In genomic region chrX:48956728-48957414, GRCh38 we compare ENCODE assay signal across 6 cellular contexts. TPM values are rescaled to one million over a fixed set of nuclear protein-coding genes. Genes with fewer than 3 reads are reported as not detected.
DNase-seq lines count a peak whose midpoint lies in the region; ATAC-seq and TF ChIP-seq lines count a peak whose summit lies in the region.

No MANE protein-coding gene starts in this region.

- H4K5ac ChIP-seq in H9 (ENCODE audit: insufficient read length, low read depth, low read length), result no peak overlapping the region

- no peak for TF ChIP-seq CTCF in H9 (conservative IDR thresholded peaks at IDR 0.05)
- TF ChIP-seq CTCF in right atrium auricular region (IDR thresholded peaks at IDR 0.05), result no peak

- H3K4me3 Mint-ChIP-seq in H9, result peak overlapping the region; percentile 78 to 85
- H3K4me3 Mint-ChIP-seq in activated CD4-positive, alpha-beta memory T cell treated with anti-CD3 and anti-CD28 coated beads for 36 hours, result peak overlapping the region; percentile 85
- peak overlapping the region; percentile 75 to 85 for H3K4me3 Mint-ChIP-seq in stimulated activated naive CD8-positive, alpha-beta T cell treated with anti-CD3 and anti-CD28 coated beads, Interleukin-15, amount 100 ng/mL, for 72 hours

- peaks cover 1% of the 10 kb centered on the region for H3K27me3 Mint-ChIP-seq in H9 (ENCODE audit: low read depth)
- H3K27me3 Mint-ChIP-seq in activated CD4-positive, alpha-beta memory T cell treated with anti-CD3 and anti-CD28 coated beads for 36 hours, result no peaks in the 10 kb centered on the region
- H3K27me3 Mint-ChIP-seq in stimulated activated naive CD8-positive, alpha-beta T cell treated with anti-CD3 and anti-CD28 coated beads, Interleukin-15, amount 100 ng/mL, for 72 hours, result no peaks in the 10 kb centered on the region

- H3K4me1 Mint-ChIP-seq in H9, result peaks cover 0 to 15% of the 10 kb centered on the region in 2 experiments; a peak in 2 of 4 replicates
- peaks cover 43% of the 10 kb centered on the region for H3K4me1 Mint-ChIP-seq in activated CD4-positive, alpha-beta memory T cell treated with anti-CD3 and anti-CD28 coated beads for 36 hours (ENCODE audit: low read depth)
- peaks cover 44% of the 10 kb centered on the region for H3K4me1 Mint-ChIP-seq in stimulated activated naive CD8-positive, alpha-beta T cell treated with anti-CD3 and anti-CD28 coated beads, Interleukin-15, amount 100 ng/mL, for 72 hours

- H3K27ac Mint-ChIP-seq in H9, result peak overlapping the region; percentile 40 to 90 (median 89); a peak in 3 of 7 replicates
- H3K27ac Mint-ChIP-seq in activated CD4-positive, alpha-beta memory T cell treated with anti-CD3 and anti-CD28 coated beads for 36 hours, result peak overlapping the region; percentile 88
- H3K27ac Mint-ChIP-seq in stimulated activated naive CD8-positive, alpha-beta T cell treated with anti-CD3 and anti-CD28 coated beads, Interleukin-15, amount 100 ng/mL, for 72 hours, result peak overlapping the region; percentile 78 to 90

- no peak overlapping the region for H3K4ac ChIP-seq in H9 (ENCODE audit: low read depth, low read length)

- peak overlapping the region; percentile 91 for H3K9ac ChIP-seq in H9 (ENCODE audit: extremely low read depth, insufficient read length, low read length)

- H3K4me1 ChIP-seq in H9 (ENCODE audit: insufficient read depth, low read length) (peaks cover 2% of the 10 kb centered on the region; the same call in 1 of the 2 replicates), right atrium auricular region (peaks cover 0 to 31% of the 10 kb centered on the region in 2 donors)

- H2BK20ac ChIP-seq in H9 (ENCODE audit: low read depth, low read length, poor library complexity, severe bottlenecking), result no peak overlapping the region

- H3K4me3 ChIP-seq in right atrium auricular region, result peak overlapping the region; percentile 62 to 65

- WGBS in H9 (ENCODE audit: extremely low coverage, insufficient read length, low lambda C conversion rate), result no CpG with 5 or more reads among the region's 61 CpGs

- H4K8ac ChIP-seq in H9 (replicated peaks; ENCODE audit: insufficient read length, low read depth, low read length), result no peak overlapping the region

- H3K9me3 ChIP-seq in H9 (ENCODE audit: control insufficient read depth, low read depth, low read length), result no peaks in the 10 kb centered on the region
- no peaks in the 10 kb centered on the region for H3K9me3 ChIP-seq in right atrium auricular region

- no peak overlapping the region for H2BK15ac ChIP-seq in H9 (ENCODE audit: low read depth, low read length)

- H2BK12ac ChIP-seq in H9 (ENCODE audit: insufficient read length, low read depth, low read length), result no peak overlapping the region

- peaks cover 26% of the 10 kb centered on the region; the same call in 1 of the 2 replicates for H3K79me2 ChIP-seq in H9 (ENCODE audit: insufficient read depth, low read length)

- H3K9me3 Mint-ChIP-seq in H9, result peaks cover 79 to 80% of the 10 kb centered on the region in 2 experiments
- H3K9me3 Mint-ChIP-seq in activated CD4-positive, alpha-beta memory T cell treated with anti-CD3 and anti-CD28 coated beads for 36 hours, result no peaks in the 10 kb centered on the region
- no peaks in the 10 kb centered on the region for H3K9me3 Mint-ChIP-seq in stimulated activated naive CD8-positive, alpha-beta T cell treated with anti-CD3 and anti-CD28 coated beads, Interleukin-15, amount 100 ng/mL, for 72 hours

- no peak overlapping the region for H3K27ac ChIP-seq in H9 (ENCODE audit: insufficient read length, low read depth, low read length)
- peak overlapping the region; percentile 90 to 98 for H3K27ac ChIP-seq in right atrium auricular region

- no peak overlapping the region for H3K23ac ChIP-seq in H9 (ENCODE audit: insufficient read length, low read depth, low read length)

- H2BK5ac ChIP-seq in H9 (ENCODE audit: insufficient read length, low read length), result no peak overlapping the region

- no peak overlapping the region for H3K18ac ChIP-seq in H9 (ENCODE audit: insufficient read length, low read depth, low read length)

- H4K20me1 ChIP-seq in H9 (ENCODE audit: control insufficient read depth, insufficient read depth, insufficient read length), result peaks cover 3% of the 10 kb centered on the region

- no peak overlapping the region for H2AFZ ChIP-seq in H9 (ENCODE audit: low read length)

- no peak overlapping the region for H4K91ac ChIP-seq in H9 (ENCODE audit: insufficient read length, low read depth, low read length)

- peaks cover 6% of the 10 kb centered on the region for H3K23me2 ChIP-seq in H9 (ENCODE audit: insufficient read length, low read depth, low read length, poor library complexity, severe bottlenecking)

- DNase-seq in H9, result no peak
- DNase-seq in activated CD4-positive, alpha-beta memory T cell treated with anti-CD3 and anti-CD28 coated beads for 36 hours, result peak; percentile 72
- DNase-seq in right atrium auricular region (ENCODE audit: low spot score), result no peak
- peak; percentile 50 to 68 for DNase-seq in stimulated activated naive CD8-positive, alpha-beta T cell treated with anti-CD3 and anti-CD28 coated beads, Interleukin-15, amount 100 ng/mL, for 72 hours
- DNase-seq in SHP77 (lab: John Stamatoyannopoulos, UW), result no peak
- no peak for DNase-seq in SW 1271 (lab: John Stamatoyannopoulos, UW)

- peak overlapping the region; percentile 85 for H3K14ac ChIP-seq in H9 (ENCODE audit: insufficient read depth, low read length)

- no peak overlapping the region for H2BK120ac ChIP-seq in H9 (ENCODE audit: low read depth, low read length, poor library complexity, severe bottlenecking)

- H3K4me2 ChIP-seq in H9 (ENCODE audit: insufficient read depth, insufficient read length, low read length), result peak overlapping the region; percentile 86

- no peak overlapping the region for H2AK5ac ChIP-seq in H9 (ENCODE audit: insufficient read length, low read length)

- POLR2A ChIA-PET in activated CD4-positive, alpha-beta memory T cell treated with anti-CD3 and anti-CD28 coated beads for 36 hours (lab: Charles Lee), result interaction anchor here (0.6 to 2.0 kb wide), 5 partner anchors 17 to 172 kb away, joined by 3 to 11 read pairs (median 4); partner anchors contain the start of gene SLC35A2

- ATAC-seq in stimulated activated naive CD8-positive, alpha-beta T cell treated with anti-CD3 and anti-CD28 coated beads, Interleukin-15, amount 100 ng/mL, for 72 hours, result peak; percentile 42

- no peak overlapping the region for H3T11ph ChIP-seq in H9 (ENCODE audit: low read length)

- CTCF ChIA-PET in activated CD4-positive, alpha-beta memory T cell treated with anti-CD3 and anti-CD28 coated beads for 36 hours (lab: Charles Lee), result interaction anchor here (1.3 kb wide), 1 partner anchor 11 kb away, joined by 5 read pairs; no protein-coding TSS in a partner anchor

- no peaks in the 10 kb centered on the region for H3K27me3 ChIP-seq in H9 (ENCODE audit: insufficient read depth, low read length)
- H3K27me3 ChIP-seq in right atrium auricular region, result no peaks in the 10 kb centered on the region

- intact Hi-C loops in activated CD4-positive, alpha-beta memory T cell treated with anti-CD3 and anti-CD28 coated beads for 36 hours (cut with micrococcal nuclease), result loop anchor here (2.0 to 10.0 kb wide), 4 partner anchors 20 to 310 kb away; partner anchors contain the start of genes HDAC6 and PPP1R3F

- peaks cover 14% of the 10 kb centered on the region for H3K36me3 ChIP-seq in right atrium auricular region

- H3K79me1 ChIP-seq in H9 (ENCODE audit: insufficient read depth, low read depth, low read length, poor library complexity, severe bottlenecking), result peaks cover 18% of the 10 kb centered on the region

- no peak overlapping the region for H3K56ac ChIP-seq in H9 (ENCODE audit: insufficient read length, low read depth, low read length)

- peaks cover 10 to 59% (median 26%) of the 10 kb centered on the region in 3 experiments for H3K36me3 Mint-ChIP-seq in H9 (ENCODE audit: insufficient read depth in 1 of 3, low read depth in 3 of 3)
- H3K36me3 Mint-ChIP-seq in activated CD4-positive, alpha-beta memory T cell treated with anti-CD3 and anti-CD28 coated beads for 36 hours, result peaks cover 19% of the 10 kb centered on the region

RNA-seq across cellular contexts. Expression of gene OTUD5, which starts 0.5 kb away (rescaled TPM):
- total RNA-seq in H9 (2021) (62.5 and 62.6 TPM in 2 replicates), right atrium auricular region (10 to 100 TPM; 15.4 to 23.9 TPM)
- 10 to 100 TPM; 83.4 to 85.4 TPM for total RNA-seq in activated CD4-positive, alpha-beta memory T cell treated with anti-CD3 and anti-CD28 coated beads for 36 hours

RNA-seq across cellular contexts. Expression of gene KCND1, which starts 14.8 kb away (rescaled TPM):
- total RNA-seq in H9 (2021) (5.7 and 7.0 TPM in 2 replicates), right atrium auricular region (1 to 10 TPM; 1.3 to 1.5 TPM)
- 1 to 10 TPM; 2.4 to 2.5 TPM for total RNA-seq in activated CD4-positive, alpha-beta memory T cell treated with anti-CD3 and anti-CD28 coated beads for 36 hours

RNA-seq across cellular contexts. Expression of gene PIM2, which starts 38.0 kb away (rescaled TPM):
- total RNA-seq in H9 (2021) (154 and 163 TPM in 2 replicates), right atrium auricular region (1 to 10 TPM; 5.4 to 9.1 TPM)
- 100 to 1,000 TPM; 386 to 401 TPM for total RNA-seq in activated CD4-positive, alpha-beta memory T cell treated with anti-CD3 and anti-CD28 coated beads for 36 hours

RNA-seq across cellular contexts. Expression of gene GRIPAP1, which starts 45.2 kb away (rescaled TPM):
- 70.1 and 71.8 TPM in 2 replicates for total RNA-seq in H9 (2021)
- 10 to 100 TPM; 76.1 to 78.4 TPM for total RNA-seq in activated CD4-positive, alpha-beta memory T cell treated with anti-CD3 and anti-CD28 coated beads for 36 hours
- total RNA-seq in right atrium auricular region, result 10 to 100 TPM in 1 of 2 donors, 1 to 10 TPM in 1; 9.6 to 16.0 TPM

RNA-seq across cellular contexts. Expression of gene SLC35A2, which starts 45.4 kb away (rescaled TPM):
- total RNA-seq in H9 (2021) (29.1 and 32.9 TPM in 2 replicates), right atrium auricular region (10 to 100 TPM; 16.8 to 18.8 TPM)
- 10 to 100 TPM; 16.9 to 19.2 TPM for total RNA-seq in activated CD4-positive, alpha-beta memory T cell treated with anti-CD3 and anti-CD28 coated beads for 36 hours

Comparison
In these comparisons a context has a peak if more than half of its experiments do, and no peak if none do; other contexts are left out.
1. DNase-seq: peak in activated CD4-positive, alpha-beta memory T cell treated with anti-CD3 and anti-CD28 coated beads for 36 hours (single experiment) and stimulated activated naive CD8-positive, alpha-beta T cell treated with anti-CD3 and anti-CD28 coated beads, Interleukin-15, amount 100 ng/mL, for 72 hours (2 of 2); none in H9 (single experiment), right atrium auricular region (single experiment), SHP77 (0 of 2) and SW 1271 (0 of 2).
2. RNA of gene PIM2, which starts 38.0 kb away (total RNA-seq): 386 to 401 TPM in activated CD4-positive, alpha-beta memory T cell treated with anti-CD3 and anti-CD28 coated beads for 36 hours and 154 to 163 TPM in H9; 5.4 to 9.1 TPM in right atrium auricular region; every median in the first group is over 10 times any median in the second.
3. Peak in every context shown above with its lines, with median percentiles within 50 percentile points of each other: H3K27ac Mint-ChIP-seq and H3K4me3 Mint-ChIP-seq.